Comparison of ENCODE assay signal across 1 cellular context in the genomic region with DNA sequence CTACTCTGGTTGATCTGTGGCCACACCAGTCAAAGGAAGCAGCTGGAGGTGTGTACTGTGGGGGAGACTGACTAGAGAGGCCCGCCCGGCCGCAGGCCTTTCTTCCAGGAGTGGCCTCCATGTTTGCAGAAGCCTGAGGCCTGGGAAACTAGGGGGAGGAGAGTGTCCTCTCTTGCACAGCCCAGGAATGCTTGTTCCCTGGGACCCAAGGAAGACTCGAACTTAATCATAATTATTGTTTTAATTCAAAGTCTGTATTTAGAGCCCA.
TF ChIP-seq lines count a peak whose summit lies in the region.

No MANE protein-coding gene starts in this region.

TF ChIP-seq in GM23338, 12 proteins besides CTCF, POLR2A, EP300 and RAD21 (continued from another document):
- TF ChIP-seq, protein P1, sequence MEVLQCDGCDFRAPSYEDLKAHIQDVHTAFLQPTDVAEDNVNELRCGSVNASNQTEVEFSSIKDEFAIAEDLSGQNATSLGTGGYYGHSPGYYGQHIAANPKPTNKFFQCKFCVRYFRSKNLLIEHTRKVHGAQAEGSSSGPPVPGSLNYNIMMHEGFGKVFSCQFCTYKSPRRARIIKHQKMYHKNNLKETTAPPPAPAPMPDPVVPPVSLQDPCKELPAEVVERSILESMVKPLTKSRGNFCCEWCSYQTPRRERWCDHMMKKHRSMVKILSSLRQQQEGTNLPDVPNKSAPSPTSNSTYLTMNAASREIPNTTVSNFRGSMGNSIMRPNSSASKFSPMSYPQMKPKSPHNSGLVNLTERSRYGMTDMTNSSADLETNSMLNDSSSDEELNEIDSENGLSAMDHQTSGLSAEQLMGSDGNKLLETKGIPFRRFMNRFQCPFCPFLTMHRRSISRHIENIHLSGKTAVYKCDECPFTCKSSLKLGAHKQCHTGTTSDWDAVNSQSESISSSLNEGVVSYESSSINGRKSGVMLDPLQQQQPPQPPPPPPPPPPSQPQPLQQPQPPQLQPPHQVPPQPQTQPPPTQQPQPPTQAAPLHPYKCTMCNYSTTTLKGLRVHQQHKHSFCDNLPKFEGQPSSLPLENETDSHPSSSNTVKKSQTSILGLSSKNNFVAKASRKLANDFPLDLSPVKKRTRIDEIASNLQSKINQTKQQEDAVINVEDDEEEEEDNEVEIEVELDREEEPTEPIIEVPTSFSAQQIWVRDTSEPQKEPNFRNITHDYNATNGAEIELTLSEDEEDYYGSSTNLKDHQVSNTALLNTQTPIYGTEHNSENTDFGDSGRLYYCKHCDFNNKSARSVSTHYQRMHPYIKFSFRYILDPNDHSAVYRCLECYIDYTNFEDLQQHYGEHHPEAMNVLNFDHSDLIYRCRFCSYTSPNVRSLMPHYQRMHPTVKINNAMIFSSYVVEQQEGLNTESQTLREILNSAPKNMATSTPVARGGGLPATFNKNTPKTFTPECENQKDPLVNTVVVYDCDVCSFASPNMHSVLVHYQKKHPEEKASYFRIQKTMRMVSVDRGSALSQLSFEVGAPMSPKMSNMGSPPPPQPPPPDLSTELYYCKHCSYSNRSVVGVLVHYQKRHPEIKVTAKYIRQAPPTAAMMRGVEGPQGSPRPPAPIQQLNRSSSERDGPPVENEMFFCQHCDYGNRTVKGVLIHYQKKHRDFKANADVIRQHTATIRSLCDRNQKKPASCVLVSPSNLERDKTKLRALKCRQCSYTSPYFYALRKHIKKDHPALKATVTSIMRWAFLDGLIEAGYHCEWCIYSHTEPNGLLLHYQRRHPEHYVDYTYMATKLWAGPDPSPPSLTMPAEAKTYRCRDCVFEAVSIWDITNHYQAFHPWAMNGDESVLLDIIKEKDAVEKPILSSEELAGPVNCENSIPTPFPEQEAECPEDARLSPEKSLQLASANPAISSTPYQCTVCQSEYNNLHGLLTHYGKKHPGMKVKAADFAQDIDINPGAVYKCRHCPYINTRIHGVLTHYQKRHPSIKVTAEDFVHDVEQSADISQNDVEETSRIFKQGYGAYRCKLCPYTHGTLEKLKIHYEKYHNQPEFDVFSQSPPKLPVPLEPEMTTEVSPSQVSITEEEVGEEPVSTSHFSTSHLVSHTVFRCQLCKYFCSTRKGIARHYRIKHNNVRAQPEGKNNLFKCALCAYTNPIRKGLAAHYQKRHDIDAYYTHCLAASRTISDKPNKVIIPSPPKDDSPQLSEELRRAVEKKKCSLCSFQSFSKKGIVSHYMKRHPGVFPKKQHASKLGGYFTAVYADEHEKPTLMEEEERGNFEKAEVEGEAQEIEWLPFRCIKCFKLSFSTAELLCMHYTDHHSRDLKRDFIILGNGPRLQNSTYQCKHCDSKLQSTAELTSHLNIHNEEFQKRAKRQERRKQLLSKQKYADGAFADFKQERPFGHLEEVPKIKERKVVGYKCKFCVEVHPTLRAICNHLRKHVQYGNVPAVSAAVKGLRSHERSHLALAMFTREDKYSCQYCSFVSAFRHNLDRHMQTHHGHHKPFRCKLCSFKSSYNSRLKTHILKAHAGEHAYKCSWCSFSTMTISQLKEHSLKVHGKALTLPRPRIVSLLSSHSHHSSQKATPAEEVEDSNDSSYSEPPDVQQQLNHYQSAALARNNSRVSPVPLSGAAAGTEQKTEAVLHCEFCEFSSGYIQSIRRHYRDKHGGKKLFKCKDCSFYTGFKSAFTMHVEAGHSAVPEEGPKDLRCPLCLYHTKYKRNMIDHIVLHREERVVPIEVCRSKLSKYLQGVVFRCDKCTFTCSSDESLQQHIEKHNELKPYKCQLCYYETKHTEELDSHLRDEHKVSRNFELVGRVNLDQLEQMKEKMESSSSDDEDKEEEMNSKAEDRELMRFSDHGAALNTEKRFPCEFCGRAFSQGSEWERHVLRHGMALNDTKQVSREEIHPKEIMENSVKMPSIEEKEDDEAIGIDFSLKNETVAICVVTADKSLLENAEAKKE (CRISPR knock-in tag; IDR thresholded peaks at IDR 0.05) = no peak
- TF ChIP-seq STAT1 (IDR thresholded peaks at IDR 0.05; ENCODE audit: unreplicated experiment) = no peak
- no peak for TF ChIP-seq EZH2phosphoT487 (IDR thresholded peaks at IDR 0.05; ENCODE audit: unreplicated experiment)
- TF ChIP-seq, protein P2, sequence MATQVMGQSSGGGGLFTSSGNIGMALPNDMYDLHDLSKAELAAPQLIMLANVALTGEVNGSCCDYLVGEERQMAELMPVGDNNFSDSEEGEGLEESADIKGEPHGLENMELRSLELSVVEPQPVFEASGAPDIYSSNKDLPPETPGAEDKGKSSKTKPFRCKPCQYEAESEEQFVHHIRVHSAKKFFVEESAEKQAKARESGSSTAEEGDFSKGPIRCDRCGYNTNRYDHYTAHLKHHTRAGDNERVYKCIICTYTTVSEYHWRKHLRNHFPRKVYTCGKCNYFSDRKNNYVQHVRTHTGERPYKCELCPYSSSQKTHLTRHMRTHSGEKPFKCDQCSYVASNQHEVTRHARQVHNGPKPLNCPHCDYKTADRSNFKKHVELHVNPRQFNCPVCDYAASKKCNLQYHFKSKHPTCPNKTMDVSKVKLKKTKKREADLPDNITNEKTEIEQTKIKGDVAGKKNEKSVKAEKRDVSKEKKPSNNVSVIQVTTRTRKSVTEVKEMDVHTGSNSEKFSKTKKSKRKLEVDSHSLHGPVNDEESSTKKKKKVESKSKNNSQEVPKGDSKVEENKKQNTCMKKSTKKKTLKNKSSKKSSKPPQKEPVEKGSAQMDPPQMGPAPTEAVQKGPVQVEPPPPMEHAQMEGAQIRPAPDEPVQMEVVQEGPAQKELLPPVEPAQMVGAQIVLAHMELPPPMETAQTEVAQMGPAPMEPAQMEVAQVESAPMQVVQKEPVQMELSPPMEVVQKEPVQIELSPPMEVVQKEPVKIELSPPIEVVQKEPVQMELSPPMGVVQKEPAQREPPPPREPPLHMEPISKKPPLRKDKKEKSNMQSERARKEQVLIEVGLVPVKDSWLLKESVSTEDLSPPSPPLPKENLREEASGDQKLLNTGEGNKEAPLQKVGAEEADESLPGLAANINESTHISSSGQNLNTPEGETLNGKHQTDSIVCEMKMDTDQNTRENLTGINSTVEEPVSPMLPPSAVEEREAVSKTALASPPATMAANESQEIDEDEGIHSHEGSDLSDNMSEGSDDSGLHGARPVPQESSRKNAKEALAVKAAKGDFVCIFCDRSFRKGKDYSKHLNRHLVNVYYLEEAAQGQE (IDR thresholded peaks at IDR 0.05; ENCODE audit: unreplicated experiment) = no peak
- TF ChIP-seq ZNF331 (CRISPR knock-in tag; IDR thresholded peaks at IDR 0.05; ENCODE audit: low read depth) = no peak
- TF ChIP-seq, protein P3, sequence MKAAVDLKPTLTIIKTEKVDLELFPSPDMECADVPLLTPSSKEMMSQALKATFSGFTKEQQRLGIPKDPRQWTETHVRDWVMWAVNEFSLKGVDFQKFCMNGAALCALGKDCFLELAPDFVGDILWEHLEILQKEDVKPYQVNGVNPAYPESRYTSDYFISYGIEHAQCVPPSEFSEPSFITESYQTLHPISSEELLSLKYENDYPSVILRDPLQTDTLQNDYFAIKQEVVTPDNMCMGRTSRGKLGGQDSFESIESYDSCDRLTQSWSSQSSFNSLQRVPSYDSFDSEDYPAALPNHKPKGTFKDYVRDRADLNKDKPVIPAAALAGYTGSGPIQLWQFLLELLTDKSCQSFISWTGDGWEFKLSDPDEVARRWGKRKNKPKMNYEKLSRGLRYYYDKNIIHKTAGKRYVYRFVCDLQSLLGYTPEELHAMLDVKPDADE (IDR thresholded peaks at IDR 0.05) = no peak
- no peak for TF ChIP-seq EZH2 (IDR thresholded peaks at IDR 0.05; ENCODE audit: low read depth, unreplicated experiment)
